Comparison of ENCODE assay signal across 8 cellular contexts in the genomic region with DNA sequence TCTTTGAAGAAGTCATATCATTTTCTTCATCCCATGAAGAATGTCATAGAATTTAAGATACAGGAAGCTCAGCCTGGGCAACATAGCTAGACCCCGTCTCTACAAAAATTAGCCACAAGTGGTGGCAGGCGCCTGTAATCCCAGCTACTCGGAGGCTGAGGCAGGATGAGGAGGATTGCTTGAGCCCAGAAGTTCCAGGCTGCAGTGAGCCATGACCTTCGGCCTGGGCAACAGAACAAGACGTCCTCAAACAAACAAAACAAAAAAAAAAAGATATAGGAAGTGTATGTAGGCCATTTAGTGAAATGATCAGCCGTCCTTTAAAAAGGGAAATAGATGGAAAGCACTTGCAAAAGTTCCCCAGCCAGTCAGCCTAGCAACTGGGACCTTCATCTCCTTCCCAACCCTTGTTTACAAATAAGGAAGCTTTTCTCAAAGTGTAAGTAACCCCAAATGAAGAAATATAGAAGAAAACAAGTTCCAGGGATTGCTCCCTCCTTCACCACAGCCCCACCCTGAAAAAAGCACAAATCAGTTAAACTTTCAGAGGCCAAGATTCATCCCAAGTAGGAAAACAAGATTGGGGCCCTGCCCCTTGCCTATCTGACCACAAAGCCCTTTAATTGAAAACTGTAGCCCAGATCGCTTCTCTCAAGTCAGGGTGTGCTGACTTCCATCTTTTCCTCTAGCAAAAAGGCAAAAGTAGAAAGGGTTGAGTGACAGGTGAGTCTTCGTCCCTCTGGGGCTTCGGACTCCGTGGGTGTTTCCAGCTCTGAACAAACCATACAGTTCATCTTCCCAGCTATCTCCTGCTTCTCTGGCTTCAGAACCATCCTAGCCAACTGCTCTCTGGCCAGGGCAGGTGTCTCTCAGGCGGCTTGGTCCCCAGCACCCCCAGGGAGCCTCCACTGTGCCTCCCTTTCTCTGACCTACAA. TPM values are rescaled to one million over a fixed set of nuclear protein-coding genes. Genes with fewer than 3 reads are reported as not detected.
A peak's percentile ranks its signal among the peaks of the same experiment; 100 is the strongest.
DNase-seq lines count a peak whose midpoint lies in the region; ATAC-seq lines count a peak whose summit lies in the region.

No MANE protein-coding gene starts in this region.

- peak overlapping the region; percentile 67 for H3K27ac Mint-ChIP-seq in central memory CD8-positive, alpha-beta T cell (ENCODE audit: low read depth)

- H3K79me2 ChIP-seq in mesendoderm (ENCODE audit: control insufficient read depth, insufficient read depth, low read length): no peaks in the 10 kb centered on the region

- H3K79me1 ChIP-seq in mesendoderm (ENCODE audit: low read length): no peaks in the 10 kb centered on the region

- no peaks in the 10 kb centered on the region for H3K36me3 ChIP-seq in mesendoderm (ENCODE audit: control insufficient read depth, insufficient read depth, low read length)
- H3K36me3 ChIP-seq in aorta (ENCODE audit: control insufficient read depth in 1 of 2, insufficient read depth in 2 of 2, low read length in 1 of 2): no peaks in the 10 kb centered on the region

- ATAC-seq in Right ventricle myocardium inferior (peak; percentile 23), aorta (ENCODE audit: low FRiP score) (no peak), HG02759 (IDR thresholded peaks at IDR 0.05; ENCODE audit: unreplicated experiment) (no peak)
- ATAC-seq in central memory CD8-positive, alpha-beta T cell (replicated peaks; ENCODE audit: extremely low read depth, poor library complexity, severe bottlenecking): no peak

- DNase-seq in Right ventricle myocardium inferior (ENCODE audit: missing footprints): peak; percentile 77
- no peak for DNase-seq in cardiac septum (ENCODE audit: low spot score)
- DNase-seq in central memory CD8-positive, alpha-beta T cell (ENCODE audit: low spot score in 2 of 2): no peak
- DNase-seq in mesendoderm: no peak
- DNase-seq in NCI-H2029 (lab: John Stamatoyannopoulos, UW): no peak
- no peak for DNase-seq in aorta
- DNase-seq in UCSD-AML1 (lab: John Stamatoyannopoulos, UW; ENCODE audit: unreplicated experiment): no peak

- peaks cover 2% of the 10 kb centered on the region for H3K27me3 ChIP-seq in mesendoderm (ENCODE audit: insufficient read depth, low read length, poor library complexity)
- no peaks in the 10 kb centered on the region for H3K27me3 ChIP-seq in aorta (ENCODE audit: control insufficient read depth in 1 of 2, insufficient read depth in 2 of 2, low read length in 1 of 2)

- peaks cover 8% of the 10 kb centered on the region for H3K4me1 ChIP-seq in mesendoderm (ENCODE audit: control insufficient read depth, low read depth, low read length)
- H3K4me1 ChIP-seq in aorta (ENCODE audit: control insufficient read depth in 1 of 2, insufficient read depth in 2 of 2, low read length in 2 of 2): no peaks in the 10 kb centered on the region

- H3K23ac ChIP-seq in mesendoderm (ENCODE audit: low read length): no peak overlapping the region

- H3K4me1 Mint-ChIP-seq in central memory CD8-positive, alpha-beta T cell: peaks cover 29% of the 10 kb centered on the region

- intact Hi-C loops in Right ventricle myocardium inferior (cut with DNase I) (loop anchor here (10.0 kb wide), 1 partner anchor 253 kb away; a partner anchor contains a TSS), cardiac septum (cut with DNase I) (no loop called here), aorta (cut with DNase I) (no loop called here)

- peaks cover 2% of the 10 kb centered on the region for H3K36me3 Mint-ChIP-seq in central memory CD8-positive, alpha-beta T cell (ENCODE audit: insufficient read depth)

- H3K56ac ChIP-seq in mesendoderm (ENCODE audit: low read length): peak overlapping the region; percentile 85

- no CpG with 5 or more reads among the region's 11 CpGs for WGBS in mesendoderm (ENCODE audit: extremely low coverage, insufficient coverage, low lambda C conversion rate)
- 75 to 85% methylated on average over 11 of the region's 11 CpGs for WGBS in aorta, 2 donors

- no peak overlapping the region for H2BK5ac ChIP-seq in mesendoderm (ENCODE audit: low read length)

- no peaks in the 10 kb centered on the region for H3K9me3 ChIP-seq in aorta (ENCODE audit: control insufficient read depth, low read length)

- no peak overlapping the region for H2AK5ac ChIP-seq in mesendoderm (ENCODE audit: low read length)

- no peak overlapping the region for H4K8ac ChIP-seq in mesendoderm (ENCODE audit: low read depth, low read length)

- H3K18ac ChIP-seq in mesendoderm (ENCODE audit: low read length): no peak overlapping the region

- H3K9ac ChIP-seq in mesendoderm (ENCODE audit: low read length): peak overlapping the region; percentile 49

- no peak overlapping the region for H4K5ac ChIP-seq in mesendoderm (ENCODE audit: low read length)

- H3K4ac ChIP-seq in mesendoderm (ENCODE audit: low read depth, low read length): no peak overlapping the region

- H3K4me3 Mint-ChIP-seq in central memory CD8-positive, alpha-beta T cell: peak overlapping the region; percentile 72

- no peak overlapping the region for H2BK120ac ChIP-seq in mesendoderm (ENCODE audit: low read depth, low read length)

- H3K4me3 ChIP-seq in mesendoderm (ENCODE audit: low read length) (no peak overlapping the region), aorta (ENCODE audit: low read length in 2 of 2) (peak overlapping the region in 1 of 2 donors; percentile 96)

- H3K4me2 ChIP-seq in mesendoderm (ENCODE audit: low read length): peak overlapping the region; percentile 53

- H2BK15ac ChIP-seq in mesendoderm (replicated peaks; ENCODE audit: low read depth): no peak overlapping the region

- H3K27me3 Mint-ChIP-seq in central memory CD8-positive, alpha-beta T cell: no peaks in the 10 kb centered on the region

- H3K27ac ChIP-seq in mesendoderm (ENCODE audit: low read depth, low read length): no peak overlapping the region
- no peak overlapping the region for H3K27ac ChIP-seq in aorta (ENCODE audit: low read depth in 1 of 2, low read length in 2 of 2)

- no peaks in the 10 kb centered on the region for H3K9me3 Mint-ChIP-seq in central memory CD8-positive, alpha-beta T cell

RNA-seq across cellular contexts. Expression of a gene that starts 1.2 kb away (rescaled TPM):
- total RNA-seq in Right ventricle myocardium inferior (14.6 TPM), cardiac septum (4.7 TPM), aorta (10 to 100 TPM; 13.2 to 14.0 TPM)
- 1.4 TPM for polyA plus RNA-seq in mesendoderm (2013, experiment 1 of 2)
- 1.2 TPM for polyA plus RNA-seq in mesendoderm (2013, experiment 2 of 2)
- 10 to 100 TPM in 1 of 2 donors, 1 to 10 TPM in 1; 3.1 to 11.0 TPM for polyA plus RNA-seq in aorta
